23 cellular contexts compared by ENCODE assay signal in the genomic region with DNA sequence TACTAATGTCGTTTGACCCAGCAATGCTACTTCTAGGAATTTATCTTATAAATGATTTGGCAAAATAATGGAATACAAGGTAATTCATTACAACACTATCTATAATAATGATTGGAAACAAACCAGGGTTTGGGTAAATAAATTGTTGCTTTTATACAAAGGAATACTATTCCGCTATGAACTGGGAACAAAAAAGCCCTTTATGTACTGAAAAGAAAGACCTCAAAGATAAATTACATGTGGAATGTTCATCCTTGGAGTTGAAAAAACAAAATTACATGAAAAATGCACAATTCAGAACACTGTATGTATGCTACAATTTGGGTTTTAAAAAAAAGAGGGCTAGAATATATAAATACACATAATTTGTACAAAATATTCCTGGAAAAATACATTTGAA.
"Had no signal": no experiment of that assay in that cellular context is flagged by ENCODE, and none has a peak within 500 bp of the region (broad histone marks: within the 10 kb centered on the region; RNA-seq: fewer than 3 reads in every experiment).

No MANE protein-coding gene starts in this region.

- H3K27ac ChIP-seq: breast epithelium, RWPE1, SJCRH30 had no signal

- H3K27me3 ChIP-seq: breast epithelium, SJCRH30 had no signal

- H3K9me3 ChIP-seq: breast epithelium had no signal

- H3K36me3 ChIP-seq: breast epithelium had no signal

- H3K4me3 ChIP-seq: breast epithelium, SJCRH30 had no signal

- DNase-seq: activated B cell treated with CpG ODN at 0.5 μM for 24 hours; activated CD4-positive, alpha-beta memory T cell treated with anti-CD3 and anti-CD28 coated beads for 36 hours; activated CD4-positive, alpha-beta T cell treated with anti-CD3 and anti-CD28 coated beads, Interleukin-2, amount 10 ng/mL, durations not matched to agents 7 days and 5 days; activated CD8-positive, alpha-beta memory T cell treated with anti-CD3 and anti-CD28 coated beads for 24 hours; activated effector memory CD4-positive, alpha-beta T cell treated with anti-CD3 and anti-CD28 coated beads, Interleukin-2, amount 50 U/mL, for 16 hours; activated naive CD4-positive, alpha-beta T cell treated with anti-CD3 and anti-CD28 coated beads for 36 hours; activated T-cell treated with anti-CD3 and anti-CD28 coated beads, Interleukin-2, amount 50 U/mL, for 4 hours; anterior cingulate cortex; MM.1S; NCI-H1105; NCI-H1436; NCI-H187; NCI-H2081; NCI-H510A treated with DMSO at 0.1 percent for 48 hours; NCI-H69; NK-92 treated with Interleukin-12 subunit alpha and Interleukin-12 subunit beta, amount 100 ng/mL, for 24 hours; OCI-M1; Right ventricle myocardium superior; SJCRH30 had no signal

- ATAC-seq: activated T-cell treated with anti-CD3 and anti-CD28 coated beads, Interleukin-2, amount 50 U/mL, for 4 hours; Panc1; SK-N-SH treated with all-trans-retinoic acid at 6 μM for 48 hours had no signal
